In the genomic region with DNA sequence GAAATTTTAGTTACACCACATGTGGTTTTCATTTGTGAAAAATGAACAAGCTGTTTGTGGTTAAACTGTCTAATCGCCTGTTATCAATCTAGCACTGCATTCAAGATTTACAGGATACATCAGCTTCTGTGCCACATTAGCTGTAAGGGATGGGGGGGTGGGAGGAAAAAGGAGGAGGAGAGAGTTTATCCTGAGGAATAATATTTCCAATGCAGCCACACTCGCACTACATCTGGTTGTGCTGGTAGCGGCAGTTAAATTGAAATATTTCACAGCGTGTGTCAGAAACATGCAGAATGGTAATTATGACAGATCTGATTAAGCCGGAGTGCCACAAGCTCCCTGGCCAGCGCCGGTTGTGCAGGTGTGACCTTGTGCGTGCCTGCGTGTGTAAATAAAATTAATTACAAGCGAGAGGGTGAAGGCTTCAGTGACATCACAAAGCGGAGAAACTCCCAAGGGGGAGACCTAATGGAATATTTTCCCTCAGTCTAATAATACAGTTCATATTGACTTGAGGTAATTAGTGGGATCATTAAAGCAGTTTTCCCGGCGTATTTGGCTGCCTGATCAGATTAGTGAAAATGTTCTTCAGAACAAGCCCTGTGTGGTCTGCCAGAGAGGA, we compare ENCODE assay signal across 11 cellular contexts. TPM values are rescaled to one million over a fixed set of nuclear protein-coding genes. Genes with fewer than 3 reads are reported as not detected.
DNase-seq lines count a peak whose midpoint lies in the region; ATAC-seq and TF ChIP-seq lines count a peak whose summit lies in the region.
"Had no signal": no experiment of that assay in that cellular context is flagged by ENCODE, and none has a peak within 500 bp of the region (broad histone marks: within the 10 kb centered on the region; RNA-seq: fewer than 3 reads in every experiment).

No MANE protein-coding gene starts in this region.

- no peaks in the 10 kb centered on the region for H3K4me1 ChIP-seq in gastrocnemius medialis

- TF ChIP-seq CTCF in brain (conservative IDR thresholded peaks at IDR 0.05) (no peak), gastrocnemius medialis (IDR thresholded peaks at IDR 0.05 in 4 of 5, conservative IDR thresholded peaks at IDR 0.05 in 1 of 5) (no peak)

- no peak for ATAC-seq in activated CD8-positive, alpha-beta memory T cell treated with anti-CD3 and anti-CD28 coated beads, Interleukin-2, amount 10 ng/mL, durations not matched to agents 7 days and 5 days
- ATAC-seq in stimulated activated effector memory CD8-positive, alpha-beta T cell treated with anti-CD3 and anti-CD28 coated beads, Interleukin-12 subunit alpha, Interleukin-12 subunit beta, amount 100 ng/mL, for 72 hours = no peak
- ATAC-seq in gastrocnemius medialis (no peak), GM21825 (IDR thresholded peaks at IDR 0.05; ENCODE audit: unreplicated experiment) (no peak), HG02973 (IDR thresholded peaks at IDR 0.05; ENCODE audit: unreplicated experiment) (no peak)

- no peaks in the 10 kb centered on the region for H3K27me3 Mint-ChIP-seq in activated CD8-positive, alpha-beta memory T cell treated with anti-CD3 and anti-CD28 coated beads, Interleukin-2, amount 10 ng/mL, durations not matched to agents 7 days and 5 days
- peaks cover 3% of the 10 kb centered on the region for H3K27me3 Mint-ChIP-seq in brain

- no peak for DNase-seq in activated CD8-positive, alpha-beta memory T cell treated with anti-CD3 and anti-CD28 coated beads, Interleukin-2, amount 10 ng/mL, durations not matched to agents 7 days and 5 days
- DNase-seq in activated CD8-positive, alpha-beta memory T cell treated with anti-CD3 and anti-CD28 coated beads, Interleukin-2, amount 50 U/mL, for 4 hours = no peak
- DNase-seq in NCI-H526 (lab: John Stamatoyannopoulos, UW) (peak; percentile 33 to 47), gastrocnemius medialis (no peak)
- no peak for DNase-seq in stimulated activated effector memory CD8-positive, alpha-beta T cell treated with anti-CD3 and anti-CD28 coated beads, Interleukin-12 subunit alpha, Interleukin-12 subunit beta, amount 100 ng/mL, for 72 hours (ENCODE audit: low spot score in 2 of 2)
- DNase-seq: NCI-H226; stimulated activated CD4-positive, alpha-beta T cell treated with anti-CD3 and anti-CD28 coated beads, Interleukin-12 subunit alpha, Interleukin-12 subunit beta, amount 100 ng/mL, for 4 hours had no signal

- TF ChIP-seq POLR2A in gastrocnemius medialis (IDR thresholded peaks at IDR 0.05) = no peak

- no peaks in the 10 kb centered on the region for H3K9me3 Mint-ChIP-seq in activated CD8-positive, alpha-beta memory T cell treated with anti-CD3 and anti-CD28 coated beads, Interleukin-2, amount 10 ng/mL, durations not matched to agents 7 days and 5 days (ENCODE audit: low read depth)
- no peaks in the 10 kb centered on the region for H3K9me3 Mint-ChIP-seq in brain
- H3K9me3 Mint-ChIP-seq in stimulated activated effector memory CD8-positive, alpha-beta T cell treated with anti-CD3 and anti-CD28 coated beads, Interleukin-12 subunit alpha, Interleukin-12 subunit beta, amount 100 ng/mL, for 72 hours = no peaks in the 10 kb centered on the region

- in situ Hi-C loops in gastrocnemius medialis (cut with MboI; ENCODE audit: low sequenced_read_pairs in 4 of 4) = no loop called here

- H3K27ac Mint-ChIP-seq in activated CD8-positive, alpha-beta memory T cell treated with anti-CD3 and anti-CD28 coated beads, Interleukin-2, amount 10 ng/mL, durations not matched to agents 7 days and 5 days = peak overlapping the region; percentile 52
- peak overlapping the region in 4 of 5 experiments; percentile 33 to 84 (median 73) for H3K27ac Mint-ChIP-seq in brain
- peak overlapping the region; percentile 83 for H3K27ac Mint-ChIP-seq in stimulated activated effector memory CD8-positive, alpha-beta T cell treated with anti-CD3 and anti-CD28 coated beads, Interleukin-12 subunit alpha, Interleukin-12 subunit beta, amount 100 ng/mL, for 72 hours

- CTCF ChIA-PET in activated CD8-positive, alpha-beta memory T cell treated with anti-CD3 and anti-CD28 coated beads, Interleukin-2, amount 10 ng/mL, durations not matched to agents 7 days and 5 days (lab: Charles Lee) = no interaction called here

- intact Hi-C loops in gastrocnemius medialis (cut with DNase I; ENCODE audit: low total_unique reads) = no loop called here

- no peaks in the 10 kb centered on the region for H3K27me3 ChIP-seq in gastrocnemius medialis
- H3K27me3 ChIP-seq: cardiac muscle cell had no signal

- H3K4me1 Mint-ChIP-seq in activated CD8-positive, alpha-beta memory T cell treated with anti-CD3 and anti-CD28 coated beads, Interleukin-2, amount 10 ng/mL, durations not matched to agents 7 days and 5 days = peaks cover 64% of the 10 kb centered on the region
- peaks cover 25% of the 10 kb centered on the region for H3K4me1 Mint-ChIP-seq in brain
- peaks cover 72% of the 10 kb centered on the region for H3K4me1 Mint-ChIP-seq in stimulated activated effector memory CD8-positive, alpha-beta T cell treated with anti-CD3 and anti-CD28 coated beads, Interleukin-12 subunit alpha, Interleukin-12 subunit beta, amount 100 ng/mL, for 72 hours

- no peak overlapping the region for H3K27ac ChIP-seq in gastrocnemius medialis
- H3K27ac ChIP-seq: cardiac muscle cell had no signal

- peaks cover 75% of the 10 kb centered on the region for H3K36me3 Mint-ChIP-seq in activated CD8-positive, alpha-beta memory T cell treated with anti-CD3 and anti-CD28 coated beads, Interleukin-2, amount 10 ng/mL, durations not matched to agents 7 days and 5 days
- peaks cover 5% of the 10 kb centered on the region for H3K36me3 Mint-ChIP-seq in brain
- H3K36me3 Mint-ChIP-seq in stimulated activated effector memory CD8-positive, alpha-beta T cell treated with anti-CD3 and anti-CD28 coated beads, Interleukin-12 subunit alpha, Interleukin-12 subunit beta, amount 100 ng/mL, for 72 hours = peaks cover 100% of the 10 kb centered on the region

- no peak overlapping the region for H3K4me3 ChIP-seq in gastrocnemius medialis
- H3K4me3 ChIP-seq: cardiac muscle cell had no signal

- no peaks in the 10 kb centered on the region for H3K9me3 ChIP-seq in gastrocnemius medialis

- no peak overlapping the region for H3K4me3 Mint-ChIP-seq in activated CD8-positive, alpha-beta memory T cell treated with anti-CD3 and anti-CD28 coated beads, Interleukin-2, amount 10 ng/mL, durations not matched to agents 7 days and 5 days
- H3K4me3 Mint-ChIP-seq in brain = peak overlapping the region; percentile 59 to 74 (median 69)
- no peak overlapping the region for H3K4me3 Mint-ChIP-seq in stimulated activated effector memory CD8-positive, alpha-beta T cell treated with anti-CD3 and anti-CD28 coated beads, Interleukin-12 subunit alpha, Interleukin-12 subunit beta, amount 100 ng/mL, for 72 hours

- H3K36me3 ChIP-seq in gastrocnemius medialis = peaks cover 0 to 13% of the 10 kb centered on the region in 2 donors

RNA-seq across cellular contexts. Expression of a gene that starts 55.5 kb away (rescaled TPM):
- total RNA-seq in activated CD8-positive, alpha-beta memory T cell treated with anti-CD3 and anti-CD28 coated beads, Interleukin-2, amount 10 ng/mL, durations not matched to agents 7 days and 5 days = 100 to 1,000 TPM; 164 to 233 TPM
- polyA plus RNA-seq in brain (ENCODE audit: insufficient read depth, low read depth, low replicate concordance) = 24.1 TPM
- total RNA-seq in gastrocnemius medialis = 10 to 100 TPM; 40.9 to 69.6 (median 41.7) TPM

Comparison
In these comparisons a context has a peak if more than half of its experiments do, and no peak if none do; other contexts are left out.
1. DNase-seq: peak in NCI-H526 (2 of 2); none in activated CD8-positive, alpha-beta memory T cell treated with anti-CD3 and anti-CD28 coated beads, Interleukin-2, amount 10 ng/mL, durations not matched to agents 7 days and 5 days (single experiment), activated CD8-positive, alpha-beta memory T cell treated with anti-CD3 and anti-CD28 coated beads, Interleukin-2, amount 50 U/mL, for 4 hours (single experiment), stimulated activated effector memory CD8-positive, alpha-beta T cell treated with anti-CD3 and anti-CD28 coated beads, Interleukin-12 subunit alpha, Interleukin-12 subunit beta, amount 100 ng/mL, for 72 hours (0 of 2) and gastrocnemius medialis (0 of 2).
2. H3K4me3 Mint-ChIP-seq: peak in brain (5 of 5); none in activated CD8-positive, alpha-beta memory T cell treated with anti-CD3 and anti-CD28 coated beads, Interleukin-2, amount 10 ng/mL, durations not matched to agents 7 days and 5 days (single experiment) and stimulated activated effector memory CD8-positive, alpha-beta T cell treated with anti-CD3 and anti-CD28 coated beads, Interleukin-12 subunit alpha, Interleukin-12 subunit beta, amount 100 ng/mL, for 72 hours (single experiment).
3. Peak in every context shown above with its lines, with median percentiles within 50 percentile points of each other: H3K27ac Mint-ChIP-seq.